Comparison of ENCODE assay signal across 14 cellular contexts in the genomic region with DNA sequence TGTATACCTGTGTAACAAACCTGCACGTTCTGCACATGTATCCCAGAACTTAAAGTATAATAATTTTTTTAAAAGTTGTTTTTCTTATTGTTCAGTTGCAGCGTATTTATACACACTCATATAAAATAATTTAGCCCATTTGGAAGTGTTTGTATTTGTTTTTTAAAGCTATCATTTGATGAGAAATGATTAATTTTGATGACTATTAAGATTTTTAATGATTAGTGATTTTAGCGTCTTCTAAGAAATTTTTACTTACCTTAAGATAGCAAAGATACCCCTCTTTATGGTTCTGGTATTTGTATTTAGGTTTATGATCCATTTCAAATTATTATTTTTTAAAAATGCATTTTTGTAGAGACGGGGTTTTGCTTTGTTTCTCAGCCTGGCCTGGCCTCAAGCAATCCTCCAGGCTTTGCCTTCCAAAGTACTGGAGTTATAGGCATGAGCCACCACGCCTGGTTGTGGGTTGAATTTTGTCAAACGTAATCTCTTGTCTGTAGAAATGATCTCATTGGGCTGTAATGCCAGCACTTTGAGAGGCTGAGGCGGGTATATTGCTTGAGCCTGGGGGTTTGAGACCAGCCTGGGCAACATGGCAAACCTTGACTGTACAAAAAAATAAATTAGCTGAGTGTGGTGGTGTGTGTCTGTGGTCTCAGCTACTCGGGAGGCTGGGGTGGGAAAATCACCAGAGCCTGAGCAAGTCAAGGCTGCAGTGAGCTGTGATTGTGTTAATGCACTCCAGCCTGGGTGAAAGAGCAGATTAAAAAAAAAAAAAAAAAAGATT. TPM values are rescaled to one million over a fixed set of nuclear protein-coding genes. Genes with fewer than 3 reads are reported as not detected.
DNase-seq lines count a peak whose midpoint lies in the region; ATAC-seq and TF ChIP-seq lines count a peak whose summit lies in the region.
"Had no signal": no experiment of that assay in that cellular context is flagged by ENCODE, and none has a peak within 500 bp of the region (broad histone marks: within the 10 kb centered on the region; RNA-seq: fewer than 3 reads in every experiment).

No MANE protein-coding gene starts in this region.

- peak overlapping the region; percentile 26 for H3K27ac ChIP-seq in HUES48 (ENCODE audit: low read depth, low read length)
- H3K27ac ChIP-seq: esophagus muscularis mucosa had no signal

- TF ChIP-seq CTCF in type B pancreatic cell (conservative IDR thresholded peaks at IDR 0.05) = no peak

- H3K27ac Mint-ChIP-seq in memory B cell (peak overlapping the region; percentile 54), type B pancreatic cell (no peak overlapping the region)
- no peak overlapping the region for H3K27ac Mint-ChIP-seq in activated naive CD4-positive, alpha-beta T cell treated with anti-CD3 and anti-CD28 coated beads, Interleukin-2, amount 10 ng/mL, durations not matched to agents 7 days and 5 days
- H3K27ac Mint-ChIP-seq: activated naive CD8-positive, alpha-beta T cell treated with anti-CD3 and anti-CD28 coated beads for 36 hours had no signal

- H3K27me3 ChIP-seq in HUES48 (ENCODE audit: control insufficient read depth, insufficient read depth, low read length) = no peaks in the 10 kb centered on the region
- H3K27me3 ChIP-seq: esophagus muscularis mucosa had no signal

- H3K9me3 Mint-ChIP-seq in memory B cell = no peaks in the 10 kb centered on the region
- no peaks in the 10 kb centered on the region for H3K9me3 Mint-ChIP-seq in activated naive CD4-positive, alpha-beta T cell treated with anti-CD3 and anti-CD28 coated beads, Interleukin-2, amount 10 ng/mL, durations not matched to agents 7 days and 5 days
- no peaks in the 10 kb centered on the region for H3K9me3 Mint-ChIP-seq in type B pancreatic cell
- H3K9me3 Mint-ChIP-seq: activated naive CD8-positive, alpha-beta T cell treated with anti-CD3 and anti-CD28 coated beads for 36 hours had no signal

- no peak overlapping the region for H3K9ac ChIP-seq in HUES48 (ENCODE audit: low read depth, low read length)

- H3K4me1 Mint-ChIP-seq in memory B cell = peaks cover 56% of the 10 kb centered on the region
- H3K4me1 Mint-ChIP-seq in activated naive CD4-positive, alpha-beta T cell treated with anti-CD3 and anti-CD28 coated beads, Interleukin-2, amount 10 ng/mL, durations not matched to agents 7 days and 5 days = peaks cover 12% of the 10 kb centered on the region
- peaks cover 8% of the 10 kb centered on the region for H3K4me1 Mint-ChIP-seq in type B pancreatic cell (ENCODE audit: unreplicated experiment)

- CTCF ChIA-PET in activated naive CD4-positive, alpha-beta T cell treated with anti-CD3 and anti-CD28 coated beads, Interleukin-2, amount 10 ng/mL, durations not matched to agents 7 days and 5 days (lab: Charles Lee) = no interaction called here

- peaks cover 33% of the 10 kb centered on the region for H3K4me1 ChIP-seq in HUES48 (ENCODE audit: control insufficient read depth, insufficient read depth, low read length)

- H3K4me3 ChIP-seq in HUES48 (ENCODE audit: low read depth, low read length) = no peak overlapping the region
- H3K4me3 ChIP-seq: esophagus muscularis mucosa had no signal

- no peaks in the 10 kb centered on the region for H3K36me3 ChIP-seq in HUES48 (ENCODE audit: control insufficient read depth, insufficient read depth, low read length)
- H3K36me3 ChIP-seq: esophagus muscularis mucosa had no signal

- DNase-seq in AG20443 (ENCODE audit: low spot score) (peak; percentile 10), astrocyte of the hippocampus (ENCODE audit: low read depth, low spot score) (peak; percentile 67), memory B cell (ENCODE audit: low spot score in 2 of 2) (no peak), type B pancreatic cell (ENCODE audit: extremely low spot score, unreplicated experiment) (no peak)
- DNase-seq in activated naive CD4-positive, alpha-beta T cell treated with anti-CD3 and anti-CD28 coated beads, Interleukin-2, amount 10 ng/mL, durations not matched to agents 7 days and 5 days = no peak
- DNase-seq: activated CD4-positive, CD25-positive, alpha-beta regulatory T cell treated with anti-CD3 and anti-CD28 coated beads, Interleukin-2, amount 50 U/mL, for 72 hours; activated CD8-positive, alpha-beta memory T cell treated with anti-CD3 and anti-CD28 coated beads, Interleukin-2, amount 50 U/mL, for 48 hours; activated naive CD8-positive, alpha-beta T cell treated with anti-CD3 and anti-CD28 coated beads for 36 hours; H7; stimulated activated CD4-positive, alpha-beta T cell treated with anti-CD3 and anti-CD28 coated beads, Interleukin-2, amount 100 ng/mL, for 48 hours had no signal

- H3K9me3 ChIP-seq in HUES48 (ENCODE audit: control insufficient read depth, insufficient read depth, low read length) = no peaks in the 10 kb centered on the region
- H3K9me3 ChIP-seq: esophagus muscularis mucosa had no signal

- peak; percentile 40 for ATAC-seq in memory B cell (ENCODE audit: low read depth)
- ATAC-seq in HG02763 (IDR thresholded peaks at IDR 0.05; ENCODE audit: unreplicated experiment) = no peak
- ATAC-seq in GM18907 (IDR thresholded peaks at IDR 0.05; ENCODE audit: unreplicated experiment) = no peak

- no peaks in the 10 kb centered on the region for H3K27me3 Mint-ChIP-seq in memory B cell
- H3K27me3 Mint-ChIP-seq in activated naive CD4-positive, alpha-beta T cell treated with anti-CD3 and anti-CD28 coated beads, Interleukin-2, amount 10 ng/mL, durations not matched to agents 7 days and 5 days = no peaks in the 10 kb centered on the region
- H3K27me3 Mint-ChIP-seq in type B pancreatic cell = no peaks in the 10 kb centered on the region
- H3K27me3 Mint-ChIP-seq: activated naive CD8-positive, alpha-beta T cell treated with anti-CD3 and anti-CD28 coated beads for 36 hours had no signal

- H3K36me3 Mint-ChIP-seq in memory B cell = peaks cover 1% of the 10 kb centered on the region
- no peaks in the 10 kb centered on the region for H3K36me3 Mint-ChIP-seq in activated naive CD4-positive, alpha-beta T cell treated with anti-CD3 and anti-CD28 coated beads, Interleukin-2, amount 10 ng/mL, durations not matched to agents 7 days and 5 days
- no peaks in the 10 kb centered on the region for H3K36me3 Mint-ChIP-seq in type B pancreatic cell

- no peak overlapping the region for H3K4me3 Mint-ChIP-seq in memory B cell
- no peak overlapping the region for H3K4me3 Mint-ChIP-seq in activated naive CD4-positive, alpha-beta T cell treated with anti-CD3 and anti-CD28 coated beads, Interleukin-2, amount 10 ng/mL, durations not matched to agents 7 days and 5 days
- H3K4me3 Mint-ChIP-seq in type B pancreatic cell = no peak overlapping the region
- H3K4me3 Mint-ChIP-seq: activated naive CD8-positive, alpha-beta T cell treated with anti-CD3 and anti-CD28 coated beads for 36 hours had no signal

RNA-seq across cellular contexts. Expression of a gene that starts 26.9 kb away (rescaled TPM):
- total RNA-seq in type B pancreatic cell (ENCODE audit: low replicate concordance) = 41.8 and 43.6 TPM in 2 replicates

Comparison
In these comparisons a context has a peak if more than half of its experiments do, and no peak if none do; other contexts are left out.
1. DNase-seq: peak in AG20443 (single experiment) and astrocyte of the hippocampus (single experiment); none in memory B cell (0 of 2), activated naive CD4-positive, alpha-beta T cell treated with anti-CD3 and anti-CD28 coated beads, Interleukin-2, amount 10 ng/mL, durations not matched to agents 7 days and 5 days (single experiment) and type B pancreatic cell (single experiment).